In the genomic region with DNA sequence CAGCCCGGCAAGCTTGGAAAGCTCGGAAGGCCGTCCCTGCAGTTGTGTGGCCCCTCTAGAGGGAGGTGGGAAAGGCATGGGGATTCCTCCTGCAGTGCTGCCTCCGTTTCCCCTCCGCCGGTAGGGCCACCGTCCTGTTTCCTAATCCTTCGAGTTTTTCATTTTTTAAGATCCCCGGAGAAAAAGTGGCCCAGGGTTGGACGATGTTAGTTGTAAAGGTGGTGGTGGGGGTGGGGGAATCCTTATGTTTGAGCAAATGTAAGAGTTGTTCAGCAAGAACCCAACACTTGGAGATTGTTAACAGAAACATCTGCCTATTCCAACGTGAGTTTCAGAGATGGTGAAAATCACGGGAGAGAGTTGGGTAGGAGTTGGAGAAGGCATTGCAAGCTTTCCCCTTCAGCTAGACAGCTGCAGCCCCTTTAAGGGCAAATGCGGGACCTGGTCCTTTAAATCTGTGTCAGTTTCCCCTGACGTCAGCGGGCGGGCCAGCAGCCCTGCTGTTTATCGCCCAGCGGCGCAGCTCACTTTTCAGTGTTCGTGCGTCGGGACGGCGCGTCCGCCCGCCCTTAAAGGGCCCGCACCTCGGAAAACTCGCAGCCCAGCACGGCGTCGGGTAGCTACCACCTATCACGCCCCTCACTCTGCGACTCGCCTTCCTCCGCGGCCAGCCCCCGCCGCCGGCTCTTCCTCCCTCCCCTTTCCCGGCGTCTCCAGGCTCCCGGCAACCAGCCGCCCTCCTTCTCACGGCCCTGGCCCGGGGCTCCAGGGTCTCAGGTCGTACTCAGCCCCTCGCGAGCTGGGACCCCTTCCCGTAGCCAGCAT, we compare ENCODE assay signal across 8 cellular contexts. TPM values are rescaled to one million over a fixed set of nuclear protein-coding genes. Genes with fewer than 3 reads are reported as not detected.
DNase-seq lines count a peak whose midpoint lies in the region; ATAC-seq and TF ChIP-seq lines count a peak whose summit lies in the region.

A gene (plus strand): TSS at position 534 of the 825 bp plus-strand sequence. CDS start 521 bp downstream, outside the sequence.

- H3F3A ChIP-seq in SK-N-SH (replicated peaks; ENCODE audit: insufficient read depth), result peaks cover 20% of the 10 kb centered on the region

- peaks cover 10 to 21% of the 10 kb centered on the region in 2 experiments; a peak in 2 of 4 replicates for H3K4me1 ChIP-seq in SK-N-SH (ENCODE audit: control insufficient read depth in 1 of 2, insufficient read depth in 2 of 2, low read depth in 1 of 2, low read length in 1 of 2)

- CTCF ChIA-PET in SK-N-SH (lab: Yijun Ruan, JAX), result interaction anchor here (0.6 to 6.4 kb wide), 7 partner anchors 8 to 387 kb away, joined by 3 to 54 read pairs (median 3); a partner anchor contains a TSS

- peak; percentile 85 for ATAC-seq in HG02571 (IDR thresholded peaks at IDR 0.05; ENCODE audit: unreplicated experiment)

- peak; percentile 51 for DNase-seq in GM04503 (ENCODE audit: low read depth)
- DNase-seq in NCI-H1048 (lab: John Stamatoyannopoulos, UW), result peak; percentile 85
- peak; percentile 92 for DNase-seq in SK-N-SH
- peak; percentile 89 for DNase-seq in activated naive CD4-positive, alpha-beta T cell treated with anti-CD3 and anti-CD28 coated beads, Interleukin-2, amount 50 U/mL, for 16 hours
- DNase-seq in germinal center (ENCODE audit: low spot score), result peak; percentile 89
- DNase-seq in non-pigmented ciliary epithelial cell (ENCODE audit: low read depth), result peak; percentile 57
- DNase-seq in superior temporal gyrus (ENCODE audit: extremely low spot score), result peak; percentile 96

- H4K20me1 ChIP-seq in SK-N-SH (ENCODE audit: insufficient read depth), result no peaks in the 10 kb centered on the region

- H3K36me3 ChIP-seq in SK-N-SH (replicated peaks in 1 of 2; ENCODE audit: control insufficient read depth in 1 of 2, insufficient read depth in 2 of 2, low read length in 1 of 2), result peaks cover 8 to 12% of the 10 kb centered on the region in 2 experiments

- H3K79me2 ChIP-seq in SK-N-SH (ENCODE audit: insufficient read depth), result peaks cover 11% of the 10 kb centered on the region; the same call in 1 of the 2 replicates

- H3K9me2 ChIP-seq in SK-N-SH, result no peaks in the 10 kb centered on the region

- peak within 1 kb of the TSS; percentile 81 for H3K9ac ChIP-seq in SK-N-SH

- H3K4me2 ChIP-seq in SK-N-SH, result peak within 1 kb of the TSS; percentile 99

- POLR2A ChIA-PET in SK-N-SH (lab: Yijun Ruan, JAX), result interaction anchor here (0.7 to 1.0 kb wide), 3 partner anchors 16 to 32 kb away, joined by 3 read pairs; no protein-coding TSS in a partner anchor

- no peak for TF ChIP-seq CTCF in SK-N-SH (IDR thresholded peaks at IDR 0.05)

- H3K9me3 ChIP-seq in SK-N-SH, result no peaks in the 10 kb centered on the region

- TF ChIP-seq RAD21 in SK-N-SH (IDR thresholded peaks at IDR 0.05; ENCODE audit: low read length), result no peak

- H3K27ac ChIP-seq in SK-N-SH (ENCODE audit: low read depth in 2 of 2, low read length in 1 of 2), result peak within 1 kb of the TSS; percentile 42 to 82

- WGBS in SK-N-SH (ENCODE audit: low lambda C conversion rate), result 5% methylated on average over 38 of the region's 51 CpGs

- TF ChIP-seq EP300 in SK-N-SH (IDR thresholded peaks at IDR 0.05; ENCODE audit: borderline replicate concordance in 1 of 2, low read depth in 1 of 2, low read length in 1 of 2), result peak in 1 of 2 experiments; percentile 21; a peak in 1 of 4 replicates

- H3K4me3 ChIP-seq in SK-N-SH (ENCODE audit: low read depth in 2 of 2, low read length in 1 of 2), result peak within 1 kb of the TSS; percentile 76 to 77

- peak within 1 kb of the TSS; percentile 78 for H2AFZ ChIP-seq in SK-N-SH (ENCODE audit: low read depth)

- H3K27me3 ChIP-seq in SK-N-SH (ENCODE audit: insufficient read depth), result no peaks in the 10 kb centered on the region

TF ChIP-seq in SK-N-SH, 30 proteins besides CTCF, POLR2A, EP300 and RAD21:
- TF ChIP-seq, protein P1, sequence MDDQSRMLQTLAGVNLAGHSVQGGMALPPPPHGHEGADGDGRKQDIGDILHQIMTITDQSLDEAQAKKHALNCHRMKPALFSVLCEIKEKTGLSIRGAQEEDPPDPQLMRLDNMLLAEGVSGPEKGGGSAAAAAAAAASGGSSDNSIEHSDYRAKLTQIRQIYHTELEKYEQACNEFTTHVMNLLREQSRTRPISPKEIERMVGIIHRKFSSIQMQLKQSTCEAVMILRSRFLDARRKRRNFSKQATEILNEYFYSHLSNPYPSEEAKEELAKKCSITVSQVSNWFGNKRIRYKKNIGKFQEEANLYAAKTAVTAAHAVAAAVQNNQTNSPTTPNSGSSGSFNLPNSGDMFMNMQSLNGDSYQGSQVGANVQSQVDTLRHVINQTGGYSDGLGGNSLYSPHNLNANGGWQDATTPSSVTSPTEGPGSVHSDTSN (IDR thresholded peaks at IDR 0.05), result peak; percentile 59
- TF ChIP-seq RFX5 (IDR thresholded peaks at IDR 0.05; ENCODE audit: low read length) (peak; percentile 70; the same call in 1 of the 2 replicates), MXI1 (IDR thresholded peaks at IDR 0.05; ENCODE audit: low read depth, low read length) (peak; percentile 76), ELF1 (IDR thresholded peaks at IDR 0.05) (0 out of 2 replicates have a peak, but pooled peaks have one; percentile 17), RCOR1 (IDR thresholded peaks at IDR 0.05; ENCODE audit: low read length) (no peak), CHD2 (IDR thresholded peaks at IDR 0.05; ENCODE audit: low read length, partially characterized antibody) (peak; percentile 29), FOXM1 (IDR thresholded peaks at IDR 0.05; ENCODE audit: low read depth) (no peak), SMC3 (IDR thresholded peaks at IDR 0.05; ENCODE audit: low read depth, low read length) (no peak), TAF1 (IDR thresholded peaks at IDR 0.05; ENCODE audit: borderline replicate concordance, low read depth, low read length) (peak; percentile 36), POLR2AphosphoS5 (IDR thresholded peaks at IDR 0.05; ENCODE audit: low read depth, low read length) (peak; percentile 51; the same call in 1 of the 2 replicates), NFIC (IDR thresholded peaks at IDR 0.05; ENCODE audit: borderline replicate concordance) (no peak), NRF1 (IDR thresholded peaks at IDR 0.05; ENCODE audit: low read depth, low read length) (peak; percentile 52; the same call in 1 of the 2 replicates), FOXJ3 (CRISPR knock-in tag; IDR thresholded peaks at IDR 0.05) (peak; percentile 63; the same call in 1 of the 2 replicates), MEF2A (IDR thresholded peaks at IDR 0.05; ENCODE audit: borderline replicate concordance, low read depth) (0 out of 2 replicates have a peak, but pooled peaks have one; percentile 10), SIN3A (IDR thresholded peaks at IDR 0.05; ENCODE audit: borderline replicate concordance, low read depth, low read length) (peak; percentile 61; the same call in 1 of the 2 replicates)
- TF ChIP-seq, protein P2, sequence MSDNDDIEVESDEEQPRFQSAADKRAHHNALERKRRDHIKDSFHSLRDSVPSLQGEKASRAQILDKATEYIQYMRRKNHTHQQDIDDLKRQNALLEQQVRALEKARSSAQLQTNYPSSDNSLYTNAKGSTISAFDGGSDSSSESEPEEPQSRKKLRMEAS (IDR thresholded peaks at IDR 0.05; ENCODE audit: low read depth), result peak; percentile 99
- TF ChIP-seq, protein P3, sequence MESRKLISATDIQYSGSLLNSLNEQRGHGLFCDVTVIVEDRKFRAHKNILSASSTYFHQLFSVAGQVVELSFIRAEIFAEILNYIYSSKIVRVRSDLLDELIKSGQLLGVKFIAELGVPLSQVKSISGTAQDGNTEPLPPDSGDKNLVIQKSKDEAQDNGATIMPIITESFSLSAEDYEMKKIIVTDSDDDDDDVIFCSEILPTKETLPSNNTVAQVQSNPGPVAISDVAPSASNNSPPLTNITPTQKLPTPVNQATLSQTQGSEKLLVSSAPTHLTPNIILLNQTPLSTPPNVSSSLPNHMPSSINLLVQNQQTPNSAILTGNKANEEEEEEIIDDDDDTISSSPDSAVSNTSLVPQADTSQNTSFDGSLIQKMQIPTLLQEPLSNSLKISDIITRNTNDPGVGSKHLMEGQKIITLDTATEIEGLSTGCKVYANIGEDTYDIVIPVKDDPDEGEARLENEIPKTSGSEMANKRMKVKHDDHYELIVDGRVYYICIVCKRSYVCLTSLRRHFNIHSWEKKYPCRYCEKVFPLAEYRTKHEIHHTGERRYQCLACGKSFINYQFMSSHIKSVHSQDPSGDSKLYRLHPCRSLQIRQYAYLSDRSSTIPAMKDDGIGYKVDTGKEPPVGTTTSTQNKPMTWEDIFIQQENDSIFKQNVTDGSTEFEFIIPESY (IDR thresholded peaks at IDR 0.05; ENCODE audit: borderline replicate concordance, low read depth), result no peak

RNA-seq across cellular contexts. Expression of the gene that starts here (rescaled TPM):
- 17.3 and 17.5 TPM in 2 replicates for polyA plus RNA-seq in SK-N-SH (2012; rRNA removed)
- 8.0 and 12.6 TPM in 2 replicates for polyA plus RNA-seq in SK-N-SH (2012; cell fraction: cytosol; rRNA removed)
- polyA plus RNA-seq in SK-N-SH (2012; cell fraction: nucleus; rRNA removed), result 39.5 and 52.3 TPM in 2 replicates

Comparison
In these comparisons a context has a peak if more than half of its experiments do, and no peak if none do; other contexts are left out.
1. Peak in every context shown above with its lines: DNase-seq, ATAC-seq, H3K4me3 ChIP-seq and H3K27ac ChIP-seq.